In genomic region chr9:96612105-96612965, GRCh38 we compare ENCODE assay signal across 9 cellular contexts. TPM values are rescaled to one million over a fixed set of nuclear protein-coding genes. Genes with fewer than 3 reads are reported as not detected.
DNase-seq lines count a peak whose midpoint lies in the region; ATAC-seq and TF ChIP-seq lines count a peak whose summit lies in the region.
"Had no signal": no experiment of that assay in that cellular context is flagged by ENCODE, and none has a peak within 500 bp of the region (broad histone marks: within the 10 kb centered on the region; RNA-seq: fewer than 3 reads in every experiment).

No MANE protein-coding gene starts in this region.

- H3K4me3 ChIP-seq in endodermal cell (ENCODE audit: low read length), result no peak overlapping the region
- H3K4me3 ChIP-seq in mucosa of descending colon, result no peak overlapping the region
- H3K4me3 ChIP-seq in MM.1S (ENCODE audit: low read length), result no peak overlapping the region

- intact Hi-C loops in mucosa of descending colon (cut with DNase I, micrococcal nuclease), result no loop called here

- H3K4me1 Mint-ChIP-seq in endodermal cell, result peaks cover 24% of the 10 kb centered on the region

- no peaks in the 10 kb centered on the region for H3K79me2 ChIP-seq in MM.1S (ENCODE audit: low read length)

- H2AFZ ChIP-seq in MM.1S (ENCODE audit: low read length), result no peak overlapping the region

- peak overlapping the region; percentile 74 for H3K27ac Mint-ChIP-seq in endodermal cell
- H3K27ac Mint-ChIP-seq: dendritic cell treated with granulocyte-macrophage colony-stimulating factor and Interleukin-4, amounts not matched to agents 40 ng/mL and 50 ng/mL, for 4 days had no signal

- no peaks in the 10 kb centered on the region for H3K9me2 ChIP-seq in MM.1S (replicated peaks; ENCODE audit: insufficient read depth, low read length)

- H3K4me1 ChIP-seq in endodermal cell (ENCODE audit: control insufficient read depth, insufficient read depth, low read length) (peaks cover 4% of the 10 kb centered on the region), mucosa of descending colon (ENCODE audit: low read depth) (no peaks in the 10 kb centered on the region), MM.1S (ENCODE audit: low read length) (no peaks in the 10 kb centered on the region)

- H3K27ac ChIP-seq in endodermal cell (ENCODE audit: low read depth, low read length), result peak overlapping the region; percentile 46
- no peak overlapping the region for H3K27ac ChIP-seq in MM.1S (ENCODE audit: low read length)

- no peaks in the 10 kb centered on the region for H4K20me1 ChIP-seq in MM.1S (ENCODE audit: insufficient read depth, low read length)

- no peaks in the 10 kb centered on the region for H3K36me3 Mint-ChIP-seq in endodermal cell (ENCODE audit: low read depth)

- no peak overlapping the region for H3K4me2 ChIP-seq in MM.1S (ENCODE audit: low read depth, low read length)

- no peaks in the 10 kb centered on the region for H3K9me3 Mint-ChIP-seq in endodermal cell
- H3K9me3 Mint-ChIP-seq: dendritic cell treated with granulocyte-macrophage colony-stimulating factor and Interleukin-4, amounts not matched to agents 40 ng/mL and 50 ng/mL, for 4 days had no signal

- TF ChIP-seq CTCF in endodermal cell (conservative IDR thresholded peaks at IDR 0.05), result no peak
- no peak for TF ChIP-seq CTCF in mucosa of descending colon (IDR thresholded peaks at IDR 0.05)
- no peak for TF ChIP-seq CTCF in MM.1S (IDR thresholded peaks at IDR 0.05; ENCODE audit: low read length)

- DNase-seq in DMS53 (lab: John Stamatoyannopoulos, UW), result peak; percentile 88
- DNase-seq in NCI-H446 (lab: John Stamatoyannopoulos, UW), result peak; percentile 30 to 55
- peak; percentile 55 for DNase-seq in endodermal cell
- DNase-seq in mucosa of descending colon, result peak in 2 of 3 donors; percentile 14 to 54
- DNase-seq in MM.1S, result no peak

- ATAC-seq in mucosa of descending colon (peak; percentile 88), HG03108 (IDR thresholded peaks at IDR 0.05; ENCODE audit: unreplicated experiment) (no peak), GM21825 (IDR thresholded peaks at IDR 0.05; ENCODE audit: unreplicated experiment) (no peak), HG02798 (IDR thresholded peaks at IDR 0.05; ENCODE audit: poor library complexity, unreplicated experiment) (no peak)

- 60 to 68% methylated on average over 12 of the region's 12 CpGs for WGBS in endodermal cell (ENCODE audit: insufficient coverage in 1 of 2, insufficient read length in 1 of 2), 2 experiments

- H3K36me3 ChIP-seq in endodermal cell (ENCODE audit: control insufficient read depth, insufficient read depth, low read length) (no peaks in the 10 kb centered on the region), mucosa of descending colon (ENCODE audit: low read depth) (no peaks in the 10 kb centered on the region), MM.1S (replicated peaks; ENCODE audit: insufficient read depth, low read length) (no peaks in the 10 kb centered on the region)

- no peaks in the 10 kb centered on the region for H3F3A ChIP-seq in MM.1S (ENCODE audit: insufficient read depth, low read length)

- H3K4me3 Mint-ChIP-seq in endodermal cell, result no peak overlapping the region
- H3K4me3 Mint-ChIP-seq: dendritic cell treated with granulocyte-macrophage colony-stimulating factor and Interleukin-4, amounts not matched to agents 40 ng/mL and 50 ng/mL, for 4 days had no signal

- H3K9ac ChIP-seq in endodermal cell (ENCODE audit: extremely low read depth, low read length, poor library complexity, severe bottlenecking) (no peak overlapping the region), MM.1S (ENCODE audit: low read length) (no peak overlapping the region)

- H3K27me3 ChIP-seq in endodermal cell (ENCODE audit: control insufficient read depth, insufficient read depth, low read length, poor library complexity, severe bottlenecking) (no peaks in the 10 kb centered on the region), MM.1S (replicated peaks; ENCODE audit: insufficient read depth, low read length) (no peaks in the 10 kb centered on the region)

- no peaks in the 10 kb centered on the region for H3K9me3 ChIP-seq in endodermal cell (ENCODE audit: control insufficient read depth, low read length)
- H3K9me3 ChIP-seq in mucosa of descending colon, result no peaks in the 10 kb centered on the region
- H3K9me3 ChIP-seq in MM.1S (replicated peaks; ENCODE audit: insufficient read depth, low read length), result no peaks in the 10 kb centered on the region

- no peaks in the 10 kb centered on the region for H3K27me3 Mint-ChIP-seq in endodermal cell (ENCODE audit: insufficient read depth)

RNA-seq across cellular contexts. Expression of gene CDC14B, which starts 7.3 kb away (rescaled TPM):
- total RNA-seq in endodermal cell, result 10 to 100 TPM; 47.5 to 48.3 TPM
- 16.4 TPM for polyA plus RNA-seq in endodermal cell (2013, experiment 1 of 2)
- polyA plus RNA-seq in endodermal cell (2013, experiment 2 of 2), result 17.9 TPM
- total RNA-seq in mucosa of descending colon, result 10 to 100 TPM; 14.2 to 21.2 (median 16.2) TPM

RNA-seq across cellular contexts. Expression of gene PRXL2C, which starts 42.8 kb away (rescaled TPM):
- 1 to 10 TPM; 2.5 to 4.9 TPM for total RNA-seq in endodermal cell
- polyA plus RNA-seq in endodermal cell (2013, experiment 1 of 2), result 2.9 TPM
- polyA plus RNA-seq in endodermal cell (2013, experiment 2 of 2), result 3.2 TPM
- total RNA-seq in mucosa of descending colon, result 10 to 100 TPM in 1 of 3 donors, 1 to 10 TPM in 2; 2.5 to 15.1 (median 8.8) TPM
